2 cellular contexts compared by ENCODE assay signal in the genomic region with DNA sequence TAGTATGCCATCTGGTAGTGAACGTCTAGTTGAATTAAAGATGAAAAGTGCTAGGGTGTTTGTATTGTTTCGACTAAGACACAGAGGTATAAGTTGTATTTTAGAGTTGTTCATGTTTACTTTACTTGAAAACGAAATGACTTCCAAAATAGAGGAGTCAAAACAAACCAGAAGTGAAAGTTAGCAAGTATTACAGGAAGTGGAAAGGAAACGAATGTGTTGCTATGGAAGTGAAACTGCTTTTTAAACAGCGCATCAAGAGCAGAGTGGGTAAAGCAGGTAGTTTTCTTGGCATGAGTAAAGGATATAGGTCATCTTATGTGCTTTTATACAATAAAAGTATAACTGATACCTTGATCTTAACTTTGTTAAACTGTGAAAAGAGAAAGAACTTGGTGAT.
TF ChIP-seq lines count a peak whose summit lies in the region.

No MANE protein-coding gene starts in this region.

TF ChIP-seq in liver, 16 proteins besides CTCF, POLR2A, EP300 and RAD21:
- TF ChIP-seq FOXA1 (IDR thresholded peaks at IDR 0.05), result no peak
- no peak for TF ChIP-seq HNF4A (conservative IDR thresholded peaks at IDR 0.05)
- no peak for TF ChIP-seq GABPA (IDR thresholded peaks at IDR 0.05 in 1 of 2, conservative IDR thresholded peaks at IDR 0.05 in 1 of 2)
- no peak for TF ChIP-seq TAF1 (conservative IDR thresholded peaks at IDR 0.05)
- TF ChIP-seq, protein P1, sequence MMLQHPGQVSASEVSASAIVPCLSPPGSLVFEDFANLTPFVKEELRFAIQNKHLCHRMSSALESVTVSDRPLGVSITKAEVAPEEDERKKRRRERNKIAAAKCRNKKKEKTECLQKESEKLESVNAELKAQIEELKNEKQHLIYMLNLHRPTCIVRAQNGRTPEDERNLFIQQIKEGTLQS (IDR thresholded peaks at IDR 0.05), result no peak
- TF ChIP-seq, protein P2, sequence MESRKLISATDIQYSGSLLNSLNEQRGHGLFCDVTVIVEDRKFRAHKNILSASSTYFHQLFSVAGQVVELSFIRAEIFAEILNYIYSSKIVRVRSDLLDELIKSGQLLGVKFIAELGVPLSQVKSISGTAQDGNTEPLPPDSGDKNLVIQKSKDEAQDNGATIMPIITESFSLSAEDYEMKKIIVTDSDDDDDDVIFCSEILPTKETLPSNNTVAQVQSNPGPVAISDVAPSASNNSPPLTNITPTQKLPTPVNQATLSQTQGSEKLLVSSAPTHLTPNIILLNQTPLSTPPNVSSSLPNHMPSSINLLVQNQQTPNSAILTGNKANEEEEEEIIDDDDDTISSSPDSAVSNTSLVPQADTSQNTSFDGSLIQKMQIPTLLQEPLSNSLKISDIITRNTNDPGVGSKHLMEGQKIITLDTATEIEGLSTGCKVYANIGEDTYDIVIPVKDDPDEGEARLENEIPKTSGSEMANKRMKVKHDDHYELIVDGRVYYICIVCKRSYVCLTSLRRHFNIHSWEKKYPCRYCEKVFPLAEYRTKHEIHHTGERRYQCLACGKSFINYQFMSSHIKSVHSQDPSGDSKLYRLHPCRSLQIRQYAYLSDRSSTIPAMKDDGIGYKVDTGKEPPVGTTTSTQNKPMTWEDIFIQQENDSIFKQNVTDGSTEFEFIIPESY (IDR thresholded peaks at IDR 0.05), result no peak
- no peak for TF ChIP-seq SP1 (IDR thresholded peaks at IDR 0.05)
- TF ChIP-seq HNF4G (IDR thresholded peaks at IDR 0.05), result no peak
- no peak for TF ChIP-seq NR2F2 (IDR thresholded peaks at IDR 0.05)
- no peak for TF ChIP-seq EGR1 (IDR thresholded peaks at IDR 0.05; ENCODE audit: low read depth in 2 of 2)
- TF ChIP-seq JUND (IDR thresholded peaks at IDR 0.05), result no peak
- TF ChIP-seq, protein P3, sequence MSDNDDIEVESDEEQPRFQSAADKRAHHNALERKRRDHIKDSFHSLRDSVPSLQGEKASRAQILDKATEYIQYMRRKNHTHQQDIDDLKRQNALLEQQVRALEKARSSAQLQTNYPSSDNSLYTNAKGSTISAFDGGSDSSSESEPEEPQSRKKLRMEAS (IDR thresholded peaks at IDR 0.05), result no peak
- TF ChIP-seq, protein P4, sequence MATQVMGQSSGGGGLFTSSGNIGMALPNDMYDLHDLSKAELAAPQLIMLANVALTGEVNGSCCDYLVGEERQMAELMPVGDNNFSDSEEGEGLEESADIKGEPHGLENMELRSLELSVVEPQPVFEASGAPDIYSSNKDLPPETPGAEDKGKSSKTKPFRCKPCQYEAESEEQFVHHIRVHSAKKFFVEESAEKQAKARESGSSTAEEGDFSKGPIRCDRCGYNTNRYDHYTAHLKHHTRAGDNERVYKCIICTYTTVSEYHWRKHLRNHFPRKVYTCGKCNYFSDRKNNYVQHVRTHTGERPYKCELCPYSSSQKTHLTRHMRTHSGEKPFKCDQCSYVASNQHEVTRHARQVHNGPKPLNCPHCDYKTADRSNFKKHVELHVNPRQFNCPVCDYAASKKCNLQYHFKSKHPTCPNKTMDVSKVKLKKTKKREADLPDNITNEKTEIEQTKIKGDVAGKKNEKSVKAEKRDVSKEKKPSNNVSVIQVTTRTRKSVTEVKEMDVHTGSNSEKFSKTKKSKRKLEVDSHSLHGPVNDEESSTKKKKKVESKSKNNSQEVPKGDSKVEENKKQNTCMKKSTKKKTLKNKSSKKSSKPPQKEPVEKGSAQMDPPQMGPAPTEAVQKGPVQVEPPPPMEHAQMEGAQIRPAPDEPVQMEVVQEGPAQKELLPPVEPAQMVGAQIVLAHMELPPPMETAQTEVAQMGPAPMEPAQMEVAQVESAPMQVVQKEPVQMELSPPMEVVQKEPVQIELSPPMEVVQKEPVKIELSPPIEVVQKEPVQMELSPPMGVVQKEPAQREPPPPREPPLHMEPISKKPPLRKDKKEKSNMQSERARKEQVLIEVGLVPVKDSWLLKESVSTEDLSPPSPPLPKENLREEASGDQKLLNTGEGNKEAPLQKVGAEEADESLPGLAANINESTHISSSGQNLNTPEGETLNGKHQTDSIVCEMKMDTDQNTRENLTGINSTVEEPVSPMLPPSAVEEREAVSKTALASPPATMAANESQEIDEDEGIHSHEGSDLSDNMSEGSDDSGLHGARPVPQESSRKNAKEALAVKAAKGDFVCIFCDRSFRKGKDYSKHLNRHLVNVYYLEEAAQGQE (IDR thresholded peaks at IDR 0.05), result no peak
- TF ChIP-seq RXRA (IDR thresholded peaks at IDR 0.05), result no peak
- TF ChIP-seq FOXA2 (IDR thresholded peaks at IDR 0.05), result no peak
- no peak for TF ChIP-seq YY1 (IDR thresholded peaks at IDR 0.05)
TF ChIP-seq in liver: peak in this region for 0.

TF ChIP-seq in HepG2, 621 proteins besides CTCF, POLR2A, EP300 and RAD21:
- TF ChIP-seq ESRRA (CRISPR knock-in tag; IDR thresholded peaks at IDR 0.05; ENCODE audit: low read depth), result no peak
- TF ChIP-seq KLF9 (CRISPR knock-in tag; IDR thresholded peaks at IDR 0.05; ENCODE audit: low read depth), result no peak
- no peak for TF ChIP-seq RXRB (CRISPR knock-in tag; IDR thresholded peaks at IDR 0.05; ENCODE audit: borderline replicate concordance)
- TF ChIP-seq ZBTB1 (CRISPR knock-in tag; IDR thresholded peaks at IDR 0.05; ENCODE audit: borderline replicate concordance), result no peak
- TF ChIP-seq, protein P5, sequence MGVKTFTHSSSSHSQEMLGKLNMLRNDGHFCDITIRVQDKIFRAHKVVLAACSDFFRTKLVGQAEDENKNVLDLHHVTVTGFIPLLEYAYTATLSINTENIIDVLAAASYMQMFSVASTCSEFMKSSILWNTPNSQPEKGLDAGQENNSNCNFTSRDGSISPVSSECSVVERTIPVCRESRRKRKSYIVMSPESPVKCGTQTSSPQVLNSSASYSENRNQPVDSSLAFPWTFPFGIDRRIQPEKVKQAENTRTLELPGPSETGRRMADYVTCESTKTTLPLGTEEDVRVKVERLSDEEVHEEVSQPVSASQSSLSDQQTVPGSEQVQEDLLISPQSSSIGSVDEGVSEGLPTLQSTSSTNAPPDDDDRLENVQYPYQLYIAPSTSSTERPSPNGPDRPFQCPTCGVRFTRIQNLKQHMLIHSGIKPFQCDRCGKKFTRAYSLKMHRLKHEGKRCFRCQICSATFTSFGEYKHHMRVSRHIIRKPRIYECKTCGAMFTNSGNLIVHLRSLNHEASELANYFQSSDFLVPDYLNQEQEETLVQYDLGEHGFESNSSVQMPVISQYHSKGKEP (CRISPR knock-in tag; IDR thresholded peaks at IDR 0.05), result no peak
- TF ChIP-seq NFKB2 (CRISPR knock-in tag; IDR thresholded peaks at IDR 0.05; ENCODE audit: borderline replicate concordance), result no peak
- TF ChIP-seq, protein P6, sequence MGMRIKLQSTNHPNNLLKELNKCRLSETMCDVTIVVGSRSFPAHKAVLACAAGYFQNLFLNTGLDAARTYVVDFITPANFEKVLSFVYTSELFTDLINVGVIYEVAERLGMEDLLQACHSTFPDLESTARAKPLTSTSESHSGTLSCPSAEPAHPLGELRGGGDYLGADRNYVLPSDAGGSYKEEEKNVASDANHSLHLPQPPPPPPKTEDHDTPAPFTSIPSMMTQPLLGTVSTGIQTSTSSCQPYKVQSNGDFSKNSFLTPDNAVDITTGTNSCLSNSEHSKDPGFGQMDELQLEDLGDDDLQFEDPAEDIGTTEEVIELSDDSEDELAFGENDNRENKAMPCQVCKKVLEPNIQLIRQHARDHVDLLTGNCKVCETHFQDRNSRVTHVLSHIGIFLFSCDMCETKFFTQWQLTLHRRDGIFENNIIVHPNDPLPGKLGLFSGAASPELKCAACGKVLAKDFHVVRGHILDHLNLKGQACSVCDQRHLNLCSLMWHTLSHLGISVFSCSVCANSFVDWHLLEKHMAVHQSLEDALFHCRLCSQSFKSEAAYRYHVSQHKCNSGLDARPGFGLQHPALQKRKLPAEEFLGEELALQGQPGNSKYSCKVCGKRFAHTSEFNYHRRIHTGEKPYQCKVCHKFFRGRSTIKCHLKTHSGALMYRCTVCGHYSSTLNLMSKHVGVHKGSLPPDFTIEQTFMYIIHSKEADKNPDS (CRISPR knock-in tag; IDR thresholded peaks at IDR 0.05), result no peak
- no peak for TF ChIP-seq PRMT3 (CRISPR knock-in tag; IDR thresholded peaks at IDR 0.05; ENCODE audit: borderline replicate concordance, low read depth)
- TF ChIP-seq ZKSCAN5 (CRISPR knock-in tag; IDR thresholded peaks at IDR 0.05), result no peak
